Comparison of ENCODE assay signal across 8 cellular contexts in genomic region chr17:82272495-82273326, GRCh38. TPM values are rescaled to one million over a fixed set of nuclear protein-coding genes. Genes with fewer than 3 reads are reported as not detected.
DNase-seq lines count a peak whose midpoint lies in the region; ATAC-seq and TF ChIP-seq lines count a peak whose summit lies in the region.

No MANE protein-coding gene starts in this region.

- no peak for TF ChIP-seq CTCF in IMR-90 (conservative IDR thresholded peaks at IDR 0.05; ENCODE audit: low read depth, low read length)

- peaks cover 7 to 49% of the 10 kb centered on the region in 2 experiments for H3K79me1 ChIP-seq in IMR-90 (ENCODE audit: low read depth in 1 of 2, low read length in 2 of 2)

- H3K4ac ChIP-seq in IMR-90 (ENCODE audit: low read depth, low read length), result peak overlapping the region; percentile 84

- DNase-seq in IMR-90 (no peak), epithelial cell of prostate (ENCODE audit: low read depth, low spot score) (no peak), naive B cell (peak; percentile 54), dermis blood vessel endothelial cell (no peak), H4 (ENCODE audit: low spot score) (no peak)
- peak; percentile 52 for DNase-seq in activated CD4-positive, alpha-beta memory T cell treated with anti-CD3 and anti-CD28 coated beads for 36 hours

- H2BK15ac ChIP-seq in IMR-90 (ENCODE audit: low read depth, low read length), result no peak overlapping the region

- no TSS peak for BruUV-seq in IMR-90 (replicated peaks; lab: Mats Ljungman, UMichigan)

- peak overlapping the region; percentile 98 for H2AK9ac ChIP-seq in IMR-90 (replicated peaks; ENCODE audit: low read depth, low read length, poor library complexity)

- no peak for TF ChIP-seq POLR2A in IMR-90 (IDR thresholded peaks at IDR 0.05; ENCODE audit: low read depth, low read length)

- ATAC-seq in GM18858 (IDR thresholded peaks at IDR 0.05; ENCODE audit: unreplicated experiment) (peak; percentile 11), IMR-90 (ENCODE audit: low read depth) (peak; percentile 24), naive B cell (ENCODE audit: low read depth in 2 of 2) (peak; percentile 26 to 33)

- H3K9me3 Mint-ChIP-seq in activated CD4-positive, alpha-beta memory T cell treated with anti-CD3 and anti-CD28 coated beads for 36 hours, result no peaks in the 10 kb centered on the region
- H3K9me3 Mint-ChIP-seq in naive B cell, result no peaks in the 10 kb centered on the region

- WGBS in IMR-90 (ENCODE audit: extremely low coverage in 2 of 2, insufficient read length in 1 of 2), 2 experiments, result 0% methylated on average over 19 of the region's 57 CpGs; no CpG with 5 or more reads in 1 of the 2 experiments
- WGBS in urinary bladder, result under 1% methylated on average over 56 of the region's 57 CpGs

- peaks cover 51% of the 10 kb centered on the region for H4K20me1 ChIP-seq in IMR-90 (ENCODE audit: insufficient read depth, low read length)

- peak overlapping the region; percentile 88 for H3K4me3 Mint-ChIP-seq in activated CD4-positive, alpha-beta memory T cell treated with anti-CD3 and anti-CD28 coated beads for 36 hours
- H3K4me3 Mint-ChIP-seq in naive B cell, result peak overlapping the region; percentile 77 to 99 (median 94)

- H3K56ac ChIP-seq in IMR-90 (ENCODE audit: extremely low read depth, insufficient read depth, low read length), result no peak overlapping the region; the same call in 1 of the 2 replicates

- in situ Hi-C loops in IMR-90 (cut with MboI; ENCODE audit: low sequenced_read_pairs), result no loop called here

- intact Hi-C loops in IMR-90 (cut with micrococcal nuclease), result no loop called here
- intact Hi-C loops in activated CD4-positive, alpha-beta memory T cell treated with anti-CD3 and anti-CD28 coated beads for 36 hours (cut with micrococcal nuclease), result loop anchor here (1.0 to 2.0 kb wide), 3 partner anchors 20 to 249 kb away; partner anchors contain the start of gene LRRC45

- peak overlapping the region; percentile 36 to 85; a peak in 2 of 4 replicates for H4K8ac ChIP-seq in IMR-90 (ENCODE audit: low read depth in 2 of 2, low read length in 2 of 2)

- H3K18ac ChIP-seq in IMR-90 (ENCODE audit: low read depth, low read length), result peak overlapping the region; percentile 57

- H2AFZ ChIP-seq in IMR-90 (replicated peaks; ENCODE audit: low read length, poor library complexity), result peak overlapping the region; percentile 98

- H4K5ac ChIP-seq in IMR-90 (ENCODE audit: low read depth, low read length), result peak overlapping the region; percentile 0; the same call in 1 of the 2 replicates

- peak overlapping the region; percentile 98 for H3K27ac Mint-ChIP-seq in activated CD4-positive, alpha-beta memory T cell treated with anti-CD3 and anti-CD28 coated beads for 36 hours
- H3K27ac Mint-ChIP-seq in naive B cell, result peak overlapping the region; percentile 92 to 99 (median 98)

- H2BK20ac ChIP-seq in IMR-90 (ENCODE audit: low read depth, low read length), result no peak overlapping the region

- peak overlapping the region; percentile 100 for H2BK5ac ChIP-seq in IMR-90 (ENCODE audit: low read depth, low read length, poor library complexity, severe bottlenecking)

- H3K4me1 Mint-ChIP-seq in activated CD4-positive, alpha-beta memory T cell treated with anti-CD3 and anti-CD28 coated beads for 36 hours (ENCODE audit: low read depth), result peaks cover 48% of the 10 kb centered on the region
- peaks cover 34 to 61% (median 54%) of the 10 kb centered on the region in 3 donors for H3K4me1 Mint-ChIP-seq in naive B cell

- peak overlapping the region; percentile 93 for H3K14ac ChIP-seq in IMR-90 (replicated peaks; ENCODE audit: low read depth, low read length)

- H3K36me3 Mint-ChIP-seq in activated CD4-positive, alpha-beta memory T cell treated with anti-CD3 and anti-CD28 coated beads for 36 hours, result peaks cover 35% of the 10 kb centered on the region
- peaks cover 0 to 6% of the 10 kb centered on the region in 2 donors for H3K36me3 Mint-ChIP-seq in naive B cell

- H3K27me3 ChIP-seq in IMR-90 (ENCODE audit: control insufficient read depth, insufficient read depth, low read length), result no peaks in the 10 kb centered on the region

- H3K4me3 ChIP-seq in IMR-90 (ENCODE audit: insufficient read depth, low read depth, low read length) (peak overlapping the region; percentile 99), urinary bladder (ENCODE audit: low read depth, low read length) (peak overlapping the region; percentile 95)

- H3K27ac ChIP-seq in IMR-90 (ENCODE audit: insufficient read depth, low read length) (peak overlapping the region; percentile 96), epithelial cell of prostate (peak overlapping the region; percentile 92), urinary bladder (ENCODE audit: low read depth) (peak overlapping the region; percentile 98)

- no peaks in the 10 kb centered on the region for H3K9me3 ChIP-seq in IMR-90 (ENCODE audit: control insufficient read depth, insufficient read depth, low read length)

- H3K4me1 ChIP-seq in IMR-90 (ENCODE audit: control insufficient read depth, insufficient read depth, low read length) (peaks cover 31% of the 10 kb centered on the region), urinary bladder (ENCODE audit: insufficient read depth) (no peaks in the 10 kb centered on the region)

- no peaks in the 10 kb centered on the region for H3K27me3 Mint-ChIP-seq in activated CD4-positive, alpha-beta memory T cell treated with anti-CD3 and anti-CD28 coated beads for 36 hours
- H3K27me3 Mint-ChIP-seq in naive B cell, result peaks cover 0 to 6% (median 5%) of the 10 kb centered on the region in 3 donors

- peak overlapping the region; percentile 20 for H3K23ac ChIP-seq in IMR-90 (ENCODE audit: low read depth, low read length)

- dilution Hi-C loops in IMR-90 (cut with HindIII; ENCODE audit: low sequenced_read_pairs, unreplicated experiment), result no loop called here

- peak overlapping the region; percentile 99 for H3K4me2 ChIP-seq in IMR-90 (ENCODE audit: low read depth, low read length)

- TF ChIP-seq RAD21 in IMR-90 (IDR thresholded peaks at IDR 0.05; ENCODE audit: low read length), result no peak

- H3K9me1 ChIP-seq in IMR-90 (ENCODE audit: insufficient read depth, low read length), result peaks cover 26% of the 10 kb centered on the region

- H2AK5ac ChIP-seq in IMR-90 (ENCODE audit: low read depth, low read length), result peak overlapping the region; percentile 77

- H3K9ac ChIP-seq in IMR-90 (ENCODE audit: low read depth, low read length), result peak overlapping the region; percentile 96

- H4K91ac ChIP-seq in IMR-90 (ENCODE audit: insufficient read depth, low read depth, low read length), result peak overlapping the region; percentile 8; the same call in 1 of the 2 replicates

- POLR2A ChIA-PET in IMR-90 (lab: Charles Lee; ENCODE audit: unreplicated experiment), result interaction anchor here (0.9 to 1.5 kb wide), 2 partner anchors 20 to 22 kb away, joined by 3 to 4 read pairs; no protein-coding TSS in a partner anchor
- POLR2A ChIA-PET in activated CD4-positive, alpha-beta memory T cell treated with anti-CD3 and anti-CD28 coated beads for 36 hours (lab: Charles Lee), result interaction anchor here (1.3 to 3.7 kb wide), 6 partner anchors 10 to 36 kb away, joined by 3 to 19 read pairs (median 6); no protein-coding TSS in a partner anchor

- H2BK120ac ChIP-seq in IMR-90 (ENCODE audit: low read depth, low read length), result 0 out of 2 replicates have a peak overlapping the region, but pooled peaks have one; percentile 0

- CTCF ChIA-PET in IMR-90 (lab: Yijun Ruan, JAX), result no interaction called here
- CTCF ChIA-PET in activated CD4-positive, alpha-beta memory T cell treated with anti-CD3 and anti-CD28 coated beads for 36 hours (lab: Charles Lee), result interaction anchor here (1.3 kb wide), 1 partner anchor 26 kb away, joined by 10 read pairs; no protein-coding TSS in a partner anchor

- H3K36me3 ChIP-seq in IMR-90 (ENCODE audit: control insufficient read depth, insufficient read depth, low read length), result peaks cover 26% of the 10 kb centered on the region
- H3K36me3 ChIP-seq in urinary bladder (ENCODE audit: insufficient read depth), result peaks cover 2% of the 10 kb centered on the region

RNA-seq across cellular contexts. Expression of gene CSNK1D, which starts 0.8 kb away (rescaled TPM):
- 38.3 and 47.1 TPM in 2 replicates for total RNA-seq in IMR-90 (2012; rRNA removed)
- 144 and 186 TPM in 2 replicates for polyA plus RNA-seq in IMR-90 (2012; rRNA removed)
- 131 and 159 TPM in 2 replicates for polyA plus RNA-seq in IMR-90 (2012; cell fraction: cytosol; rRNA removed)
- 373 and 817 TPM in 2 replicates for polyA plus RNA-seq in IMR-90 (2012; cell fraction: nucleus; rRNA removed; ENCODE audit: low replicate concordance)
- total RNA-seq in activated CD4-positive, alpha-beta memory T cell treated with anti-CD3 and anti-CD28 coated beads for 36 hours, result 100 to 1,000 TPM; 110 to 111 TPM
- polyA plus RNA-seq in naive B cell (ENCODE audit: low read depth in 6 of 6), result 10 to 100 TPM; 27.7 to 78.6 (median 63.4) TPM
- total RNA-seq in urinary bladder, result 41.7 TPM
- polyA plus RNA-seq in urinary bladder, result 122 TPM
- total RNA-seq in dermis blood vessel endothelial cell, result 39.3 and 69.2 TPM in 2 replicates
- total RNA-seq in H4 (2014; rRNA removed; shearing (Covaris generic)), result 30.3 and 33.9 TPM in 2 replicates

RNA-seq across cellular contexts. Expression of gene SLC16A3, which starts 43.9 kb away (rescaled TPM):
- total RNA-seq in IMR-90 (2012; rRNA removed), result 49.1 and 49.7 TPM in 2 replicates
- 181 and 204 TPM in 2 replicates for polyA plus RNA-seq in IMR-90 (2012; rRNA removed)
- polyA plus RNA-seq in IMR-90 (2012; cell fraction: cytosol; rRNA removed), result 128 and 499 TPM in 2 replicates
- polyA plus RNA-seq in IMR-90 (2012; cell fraction: nucleus; rRNA removed; ENCODE audit: low replicate concordance), result 77.3 and 325 TPM in 2 replicates
- 10 to 100 TPM; 97.4 to 99.7 TPM for total RNA-seq in activated CD4-positive, alpha-beta memory T cell treated with anti-CD3 and anti-CD28 coated beads for 36 hours
- polyA plus RNA-seq in naive B cell (ENCODE audit: low read depth in 6 of 6), result 1 to 10 TPM; 1.9 to 3.6 (median 1.9) TPM
- 29.9 TPM for total RNA-seq in urinary bladder
- 65.5 TPM for polyA plus RNA-seq in urinary bladder
- total RNA-seq in dermis blood vessel endothelial cell, result 99.4 and 121 TPM in 2 replicates
- 22.2 and 30.0 TPM in 2 replicates for total RNA-seq in H4 (2014; rRNA removed; shearing (Covaris generic))

RNA-seq across cellular contexts. Expression of gene CD7, which starts 44.7 kb away (rescaled TPM):
- total RNA-seq in IMR-90 (2012; rRNA removed), result not detected in 2 replicates
- polyA plus RNA-seq in IMR-90 (2012; rRNA removed), result not detected in 2 replicates
- polyA plus RNA-seq in IMR-90 (2012; cell fraction: cytosol; rRNA removed), result 0.18 TPM in 1 of 2 replicates, not detected in the other
- polyA plus RNA-seq in IMR-90 (2012; cell fraction: nucleus; rRNA removed; ENCODE audit: low replicate concordance), result 0.12 and 0.16 TPM in 2 replicates
- total RNA-seq in activated CD4-positive, alpha-beta memory T cell treated with anti-CD3 and anti-CD28 coated beads for 36 hours, result 100 to 1,000 TPM; 570 to 574 TPM
- polyA plus RNA-seq in naive B cell (ENCODE audit: low read depth in 6 of 6), result 1 to 10 TPM in 2 of 6 donors, under 1 TPM in 2, not detected in 2; 0.50 to 1.5 (median 1.0) TPM
- total RNA-seq in urinary bladder, result 0.69 TPM
- polyA plus RNA-seq in urinary bladder, result 3.7 TPM
- not detected in 2 replicates for total RNA-seq in dermis blood vessel endothelial cell
- total RNA-seq in H4 (2014; rRNA removed; shearing (Covaris generic)), result 0.06 and 1.5 TPM in 2 replicates

Comparison
In these comparisons a context has a peak if more than half of its experiments do, and no peak if none do; other contexts are left out.
1. DNase-seq: peak in activated CD4-positive, alpha-beta memory T cell treated with anti-CD3 and anti-CD28 coated beads for 36 hours (single experiment) and naive B cell (single experiment); none in IMR-90 (single experiment), epithelial cell of prostate (single experiment), dermis blood vessel endothelial cell (single experiment) and H4 (single experiment).
2. RNA of gene CD7, which starts 44.7 kb away (total RNA-seq): 570 to 574 TPM in activated CD4-positive, alpha-beta memory T cell treated with anti-CD3 and anti-CD28 coated beads for 36 hours; 0.69 TPM in urinary bladder (single experiment), 0.06 to 1.5 TPM in H4, not detected in IMR-90 and not detected in dermis blood vessel endothelial cell; every median in the first group is over 100 times any median in the second.
3. Peak in every context shown above with its lines, with median percentiles within 50 percentile points of each other: ATAC-seq and H3K27ac ChIP-seq.